Comparison of ENCODE assay signal across 8 cellular contexts in the genomic region with DNA sequence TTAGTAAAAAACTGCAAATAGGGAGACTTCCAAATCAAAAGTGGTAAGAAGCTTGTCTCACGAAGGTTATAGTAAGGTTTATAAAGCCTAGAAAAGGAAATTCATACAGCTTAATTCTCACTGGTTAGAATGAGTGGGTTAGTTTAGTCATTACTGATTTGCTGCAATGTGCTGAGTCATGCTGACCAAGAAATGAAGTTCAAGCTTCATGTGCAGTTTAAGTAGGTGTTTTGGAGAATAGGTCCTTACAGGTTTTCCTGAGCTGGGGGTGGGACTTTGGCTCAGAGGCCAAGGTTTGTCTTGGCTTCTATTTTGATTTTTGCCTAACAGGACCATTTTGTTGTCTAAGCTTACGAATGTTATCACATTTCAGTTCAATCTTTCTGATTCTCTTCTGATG. TPM values are rescaled to one million over a fixed set of nuclear protein-coding genes. Genes with fewer than 3 reads are reported as not detected.
DNase-seq lines count a peak whose midpoint lies in the region; ATAC-seq, FAIRE-seq and TF ChIP-seq lines count a peak whose summit lies in the region.

No MANE protein-coding gene starts in this region.

- ATAC-seq in activated CD4-positive, CD25-positive, alpha-beta regulatory T cell treated with anti-CD3 and anti-CD28 coated beads, Interleukin-2, amount 50 U/mL, for 24 hours, result peak; percentile 96 to 97
- ATAC-seq in HG02973 (IDR thresholded peaks at IDR 0.05; ENCODE audit: unreplicated experiment), result peak; percentile 69

- no peak for DNase-seq in activated CD4-positive, CD25-positive, alpha-beta regulatory T cell treated with anti-CD3 and anti-CD28 coated beads, Interleukin-2, amount 50 U/mL, for 72 hours
- DNase-seq in fibroblast of the aortic adventitia (ENCODE audit: low read depth) (peak; percentile 90), activated gamma-delta T cell (lab: John Stamatoyannopoulos, UW) (no peak), posterior cingulate gyrus (no peak)
- DNase-seq in stimulated activated CD4-positive, alpha-beta T cell treated with anti-CD3 and anti-CD28 coated beads, Interleukin-15, amount 100 ng/mL, for 24 hours, result peak; percentile 47

- no peak for TF ChIP-seq CTCF in fibroblast of the aortic adventitia (IDR thresholded peaks at IDR 0.05; ENCODE audit: insufficient read depth, low read length)

- peak; percentile 84 for FAIRE-seq in TTC549 (lab: Jason Lieb, UNC)

- intact Hi-C loops in posterior cingulate gyrus (cut with DNase I), result no loop called here

- no peak overlapping the region for H3K4me3 ChIP-seq in fibroblast of the aortic adventitia (ENCODE audit: low read depth, low read length)

RNA-seq across cellular contexts. Expression of a gene that starts 15.1 kb away (rescaled TPM):
- total RNA-seq in fibroblast of the aortic adventitia (ENCODE audit: low replicate concordance), result 73.5 and 97.1 TPM in 2 replicates

RNA-seq across cellular contexts. Expression of a gene that starts 56.0 kb away (rescaled TPM):
- under 0.01 and 0.08 TPM in 2 replicates for total RNA-seq in fibroblast of the aortic adventitia (ENCODE audit: low replicate concordance)

Comparison
In these comparisons a context has a peak if more than half of its experiments do, and no peak if none do; other contexts are left out.
1. DNase-seq: peak in fibroblast of the aortic adventitia (single experiment) and stimulated activated CD4-positive, alpha-beta T cell treated with anti-CD3 and anti-CD28 coated beads, Interleukin-15, amount 100 ng/mL, for 24 hours (single experiment); none in activated CD4-positive, CD25-positive, alpha-beta regulatory T cell treated with anti-CD3 and anti-CD28 coated beads, Interleukin-2, amount 50 U/mL, for 72 hours (single experiment), activated gamma-delta T cell (single experiment) and posterior cingulate gyrus (0 of 10).